Comparison of ENCODE assay signal across 1 cellular context in the genomic region with DNA sequence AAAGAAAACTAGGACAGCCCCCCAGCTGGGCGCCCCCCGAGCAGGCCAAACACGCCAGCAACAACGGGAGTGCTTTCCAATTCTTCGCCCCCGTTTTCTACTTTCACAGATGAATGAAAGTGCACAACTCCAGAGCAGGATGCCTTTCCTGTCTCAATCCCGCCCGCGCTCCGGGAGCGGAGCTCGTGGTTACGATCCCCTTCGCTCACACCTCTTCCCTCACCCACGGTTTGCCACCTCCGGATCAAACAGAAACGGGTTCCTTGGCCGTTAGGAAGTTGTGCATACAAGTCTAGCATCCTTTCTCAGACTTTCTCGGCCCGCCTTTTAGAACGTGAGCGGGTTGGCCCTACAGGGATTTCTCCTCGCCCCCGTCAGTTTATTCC.
TF ChIP-seq lines count a peak whose summit lies in the region.

No MANE protein-coding gene starts in this region.

TF ChIP-seq in HCT116, 20 proteins besides CTCF, POLR2A, EP300 and RAD21 (continued from another document):
- no peak for TF ChIP-seq ATF3 (IDR thresholded peaks at IDR 0.05)
TF ChIP-seq in HCT116: peak in this region for 2.
